In the genomic region with DNA sequence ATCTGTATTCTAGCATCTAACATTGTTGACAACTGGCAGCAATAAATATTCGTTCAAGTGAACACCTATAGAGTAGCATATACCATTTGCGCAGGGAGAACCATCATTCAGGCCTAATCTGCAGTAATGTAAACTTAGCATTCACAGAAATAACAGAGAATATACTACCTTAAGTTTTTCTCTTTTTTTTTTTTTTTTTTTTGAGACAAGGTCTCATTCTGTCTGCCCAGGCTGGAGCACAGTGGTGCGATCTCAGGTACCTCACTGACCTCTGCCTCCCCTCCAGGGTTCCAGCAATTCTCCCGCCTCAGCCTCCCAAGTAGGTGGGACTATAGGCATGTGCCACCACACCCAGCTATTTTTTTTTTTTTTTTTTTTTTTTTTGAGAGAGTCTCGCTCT, we compare ENCODE assay signal across 23 cellular contexts.
"Had no signal": no experiment of that assay in that cellular context is flagged by ENCODE, and none has a peak within 500 bp of the region (broad histone marks: within the 10 kb centered on the region; RNA-seq: fewer than 3 reads in every experiment).

No MANE protein-coding gene starts in this region.

- H3K4me3 Mint-ChIP-seq: activated naive CD4-positive, alpha-beta T cell treated with anti-CD3 and anti-CD28 coated beads for 36 hours; activated naive CD8-positive, alpha-beta T cell treated with anti-CD3 and anti-CD28 coated beads, Interleukin-2, amount 10 ng/mL, durations not matched to agents 7 days and 5 days; activated T-cell treated with anti-CD3 and anti-CD28 coated beads, Interleukin-2, amount 50 U/mL, for 24 hours; naive thymus-derived CD8-positive, alpha-beta T cell; T-helper 2 cell treated with Interferon-gamma antibody and Interleukin-4, amounts not matched to agents 5 μg/mL and 100 μg/mL, for 36 hours had no signal

- H3K9me3 Mint-ChIP-seq: activated naive CD4-positive, alpha-beta T cell treated with anti-CD3 and anti-CD28 coated beads for 36 hours; activated naive CD8-positive, alpha-beta T cell treated with anti-CD3 and anti-CD28 coated beads, Interleukin-2, amount 10 ng/mL, durations not matched to agents 7 days and 5 days; activated T-cell treated with anti-CD3 and anti-CD28 coated beads, Interleukin-2, amount 50 U/mL, for 24 hours; activated T-helper 2 cell treated with anti-CD3 and anti-CD28 coated beads, Interferon-gamma antibody, Interleukin-2, Interleukin-4, amounts not matched to agents 10 μg/mL and 5 μg/mL and 100 μg/mL, durations not matched to agents 14 hours and 24 hours and 36 hours; naive thymus-derived CD8-positive, alpha-beta T cell; T-helper 2 cell treated with Interferon-gamma antibody and Interleukin-4, amounts not matched to agents 5 μg/mL and 100 μg/mL, for 36 hours had no signal

- H3K27ac Mint-ChIP-seq: activated naive CD4-positive, alpha-beta T cell treated with anti-CD3 and anti-CD28 coated beads for 36 hours; activated naive CD8-positive, alpha-beta T cell treated with anti-CD3 and anti-CD28 coated beads, Interleukin-2, amount 10 ng/mL, durations not matched to agents 7 days and 5 days; activated T-cell treated with anti-CD3 and anti-CD28 coated beads, Interleukin-2, amount 50 U/mL, for 24 hours; activated T-helper 2 cell treated with anti-CD3 and anti-CD28 coated beads, Interferon-gamma antibody, Interleukin-2, Interleukin-4, amounts not matched to agents 10 μg/mL and 5 μg/mL and 100 μg/mL, durations not matched to agents 14 hours and 24 hours and 36 hours; naive thymus-derived CD8-positive, alpha-beta T cell; T-helper 2 cell treated with Interferon-gamma antibody and Interleukin-4, amounts not matched to agents 5 μg/mL and 100 μg/mL, for 36 hours had no signal

- ATAC-seq: heart left ventricle; left lobe of liver; naive thymus-derived CD8-positive, alpha-beta T cell; psoas muscle; stimulated activated naive CD8-positive, alpha-beta T cell treated with anti-CD3 and anti-CD28 coated beads, Interleukin-15, Interleukin-2, amounts not matched to agents 100 U/mL and 50 U/mL, for 24 hours had no signal

- H3K4me1 ChIP-seq: heart left ventricle, lower lobe of right lung, psoas muscle, right atrium auricular region, uterus had no signal

- H3K4me3 ChIP-seq: coronary artery, heart left ventricle, lower lobe of right lung, ovary, psoas muscle, right atrium auricular region, tibial artery, uterus had no signal

- H3K27ac ChIP-seq: coronary artery, epithelial cell of prostate, heart left ventricle, lower lobe of right lung, ovary, psoas muscle, right atrium auricular region, tibial artery, uterus, WERI-Rb-1 had no signal

- DNase-seq: activated CD4-positive, alpha-beta T cell treated with anti-CD3 and anti-CD28 coated beads for 1 hour; activated naive CD4-positive, alpha-beta T cell treated with anti-CD3 and anti-CD28 coated beads for 36 hours; activated naive CD8-positive, alpha-beta T cell treated with anti-CD3 and anti-CD28 coated beads, Interleukin-2, amount 10 ng/mL, durations not matched to agents 7 days and 5 days; activated T-cell treated with anti-CD3 and anti-CD28 coated beads, Interleukin-2, amount 50 U/mL, for 24 hours; amniotic stem cell; heart left ventricle; lower lobe of right lung; naive thymus-derived CD8-positive, alpha-beta T cell; ovary; psoas muscle; stimulated activated CD4-positive, alpha-beta T cell treated with anti-CD3 and anti-CD28 coated beads, Interleukin-12 subunit alpha, Interleukin-12 subunit beta, amount 100 ng/mL, for 4 hours; stimulated activated CD4-positive, alpha-beta T cell treated with anti-CD3 and anti-CD28 coated beads, Interleukin-4, amount 100 ng/mL, for 4 hours; stimulated activated naive CD8-positive, alpha-beta T cell treated with anti-CD3 and anti-CD28 coated beads, Interleukin-15, Interleukin-2, amounts not matched to agents 100 U/mL and 50 U/mL, for 24 hours; substantia nigra; tibial artery; uterus; WERI-Rb-1 had no signal

- H3K27me3 Mint-ChIP-seq: activated naive CD8-positive, alpha-beta T cell treated with anti-CD3 and anti-CD28 coated beads, Interleukin-2, amount 10 ng/mL, durations not matched to agents 7 days and 5 days; activated T-cell treated with anti-CD3 and anti-CD28 coated beads, Interleukin-2, amount 50 U/mL, for 24 hours; naive thymus-derived CD8-positive, alpha-beta T cell had no signal

- H3K36me3 ChIP-seq: lower lobe of right lung, ovary, right atrium auricular region, uterus had no signal

- H3K9me3 ChIP-seq: heart left ventricle, lower lobe of right lung, ovary, psoas muscle, right atrium auricular region, tibial artery, uterus had no signal

- H3K27me3 ChIP-seq: heart left ventricle, ovary, right atrium auricular region, tibial artery, uterus had no signal
